In the genomic region with DNA sequence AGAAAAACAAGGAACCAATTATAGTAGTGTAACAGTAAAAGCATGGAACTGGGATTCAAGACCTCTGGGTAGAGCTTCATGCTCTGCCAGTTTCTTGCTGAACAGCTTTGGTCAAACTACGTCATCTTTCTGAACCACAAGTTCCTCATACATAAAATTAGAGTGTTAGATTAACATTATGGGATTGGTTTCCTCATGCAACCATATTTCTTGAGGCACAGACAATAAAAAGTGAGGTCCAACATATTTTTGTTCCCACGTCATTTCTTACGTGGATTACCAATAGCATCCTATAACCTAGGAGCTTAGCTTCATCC, we compare ENCODE assay signal across 10 cellular contexts.
DNase-seq lines count a peak whose midpoint lies in the region; ATAC-seq and TF ChIP-seq lines count a peak whose summit lies in the region.
"Had no signal": no experiment of that assay in that cellular context is flagged by ENCODE, and none has a peak within 500 bp of the region (broad histone marks: within the 10 kb centered on the region; RNA-seq: fewer than 3 reads in every experiment).

No MANE protein-coding gene starts in this region.

- no peaks in the 10 kb centered on the region for H3K9me3 ChIP-seq in Caco-2

- DNase-seq in memory B cell (ENCODE audit: low spot score in 2 of 2) (peak in 1 of 2 donors; percentile 5), 8988T (no peak), DMS79 (lab: John Stamatoyannopoulos, UW) (no peak), NCI-H1930 (lab: John Stamatoyannopoulos, UW) (no peak), Caco-2 (no peak)
- DNase-seq: NCI-H2171 had no signal

- peaks cover 11% of the 10 kb centered on the region for H3K4me1 Mint-ChIP-seq in memory B cell
- no peaks in the 10 kb centered on the region for H3K4me1 Mint-ChIP-seq in Caco-2 (ENCODE audit: low read depth, unreplicated experiment)

- H3K27me3 Mint-ChIP-seq in memory B cell (peaks cover 5% of the 10 kb centered on the region), Caco-2 (ENCODE audit: insufficient read depth, unreplicated experiment) (no peaks in the 10 kb centered on the region)

- H3K4me3 Mint-ChIP-seq in memory B cell (no peak overlapping the region), Caco-2 (ENCODE audit: unreplicated experiment) (no peak overlapping the region)
- H3K4me3 Mint-ChIP-seq: T-helper 2 cell treated with Interferon-gamma antibody and Interleukin-4, amounts not matched to agents 5 μg/mL and 100 μg/mL, for 36 hours had no signal

- no peaks in the 10 kb centered on the region for H3K4me1 ChIP-seq in Caco-2

- H3K36me3 Mint-ChIP-seq in memory B cell, result no peaks in the 10 kb centered on the region
- H3K36me3 Mint-ChIP-seq in Caco-2 (ENCODE audit: insufficient read depth, unreplicated experiment), result no peaks in the 10 kb centered on the region

- no peak for TF ChIP-seq CTCF in Caco-2 (IDR thresholded peaks at IDR 0.05; ENCODE audit: insufficient read depth in 1 of 2, low read depth in 1 of 2, low read length in 1 of 2, severe bottlenecking in 1 of 2, unreplicated experiment in 1 of 2)

- H3K36me3 ChIP-seq in Caco-2 (ENCODE audit: control insufficient read depth, insufficient read depth, low read length), result no peaks in the 10 kb centered on the region

- no peaks in the 10 kb centered on the region for H3K27me3 ChIP-seq in Caco-2 (replicated peaks; ENCODE audit: control insufficient read depth, insufficient read depth, low read length)

- no TSS peak for BruUV-seq in Caco-2 (replicated peaks; lab: Mats Ljungman, UMichigan)

- no peak overlapping the region for H3K4me3 ChIP-seq in Caco-2 (ENCODE audit: low read depth, low read length)

- CTCF ChIA-PET in Caco-2 (lab: Charles Lee), result no interaction called here

- POLR2A ChIA-PET in Caco-2 (lab: Charles Lee), result no interaction called here

- intact Hi-C loops in Caco-2 (cut with micrococcal nuclease; ENCODE audit: unreplicated experiment), result no loop called here

- H3K27ac Mint-ChIP-seq in memory B cell (peak overlapping the region; percentile 77), Caco-2 (ENCODE audit: unreplicated experiment) (no peak overlapping the region)
- H3K27ac Mint-ChIP-seq: T-helper 2 cell treated with Interferon-gamma antibody and Interleukin-4, amounts not matched to agents 5 μg/mL and 100 μg/mL, for 36 hours had no signal

- peaks cover 1% of the 10 kb centered on the region for H3K9me3 Mint-ChIP-seq in memory B cell
- no peaks in the 10 kb centered on the region for H3K9me3 Mint-ChIP-seq in Caco-2 (ENCODE audit: unreplicated experiment)
- H3K9me3 Mint-ChIP-seq: T-helper 2 cell treated with Interferon-gamma antibody and Interleukin-4, amounts not matched to agents 5 μg/mL and 100 μg/mL, for 36 hours had no signal

- ATAC-seq in GM19043 (IDR thresholded peaks at IDR 0.05; ENCODE audit: low read depth, unreplicated experiment) (peak; percentile 76), HG02759 (IDR thresholded peaks at IDR 0.05; ENCODE audit: unreplicated experiment) (peak; percentile 88), HG03571 (IDR thresholded peaks at IDR 0.05; ENCODE audit: unreplicated experiment) (peak; percentile 90), memory B cell (ENCODE audit: low read depth) (peak; percentile 96)
